In genomic region chr19:35644206-35644986, GRCh38 we compare ENCODE assay signal across 1 cellular context.
TF ChIP-seq lines count a peak whose summit lies in the region.

No MANE protein-coding gene starts in this region.

TF ChIP-seq in SK-N-SH, 30 proteins besides CTCF, POLR2A, EP300 and RAD21 (continued from another document):
- TF ChIP-seq MXI1 (IDR thresholded peaks at IDR 0.05; ENCODE audit: low read depth, low read length) (peak; percentile 44), REST (IDR thresholded peaks at IDR 0.05; ENCODE audit: low read depth, low read length) (peak; percentile 85), CHD2 (IDR thresholded peaks at IDR 0.05; ENCODE audit: low read length, partially characterized antibody) (no peak)
